Comparison of ENCODE assay signal across 1 cellular context in the genomic region with DNA sequence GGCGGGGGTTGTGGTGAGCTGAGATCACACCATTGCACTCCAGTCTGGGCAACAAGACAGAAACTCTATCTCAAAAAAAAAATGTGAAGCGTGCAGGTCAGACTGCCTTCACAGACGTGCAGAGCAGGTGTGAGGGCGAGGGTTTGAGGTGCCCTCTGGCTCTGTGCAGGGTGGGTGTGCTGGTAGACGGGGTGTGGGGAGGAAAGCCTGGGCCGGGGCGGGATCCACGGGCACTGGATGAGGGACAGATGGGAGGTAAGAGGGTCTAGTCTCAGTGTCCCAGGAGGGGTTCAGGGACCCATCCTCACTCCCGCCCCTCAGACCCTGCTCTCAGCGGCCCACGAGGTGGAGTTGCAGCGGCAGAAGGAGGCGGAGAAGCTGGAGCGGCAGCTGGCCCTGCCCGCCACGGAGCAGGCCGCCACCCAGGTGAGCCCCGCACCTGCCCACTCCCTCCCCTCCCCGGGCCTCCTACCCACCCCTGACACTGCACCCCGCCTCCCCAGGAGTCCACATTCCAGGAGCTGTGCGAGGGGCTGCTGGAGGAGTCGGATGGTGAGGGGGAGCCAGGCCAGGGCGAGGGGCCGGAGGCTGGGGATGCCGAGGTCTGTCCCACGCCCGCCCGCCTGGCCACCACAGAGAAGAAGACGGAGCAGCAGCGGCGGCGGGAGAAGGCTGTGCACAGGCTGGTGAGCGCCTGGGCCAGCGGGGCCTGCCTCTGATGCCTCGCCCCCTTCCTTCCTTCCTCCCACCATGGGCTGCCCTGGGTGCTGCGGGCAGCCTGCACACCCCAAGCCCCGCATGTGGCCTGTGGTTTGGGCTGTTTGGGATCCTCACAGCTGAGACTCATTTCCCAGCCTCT.
TF ChIP-seq lines count a peak whose summit lies in the region.

No MANE protein-coding gene starts in this region.

TF ChIP-seq in A549, 52 proteins besides CTCF, POLR2A, EP300 and RAD21:
- no peak for TF ChIP-seq RCOR1 (IDR thresholded peaks at IDR 0.05; ENCODE audit: low read depth, low read length)
